15 cellular contexts compared by ENCODE assay signal in genomic region chr3:174376346-174376745, GRCh38.
DNase-seq lines count a peak whose midpoint lies in the region; ATAC-seq and TF ChIP-seq lines count a peak whose summit lies in the region.
"Had no signal": no experiment of that assay in that cellular context is flagged by ENCODE, and none has a peak within 500 bp of the region (broad histone marks: within the 10 kb centered on the region; RNA-seq: fewer than 3 reads in every experiment).

No MANE protein-coding gene starts in this region.

- H3K9me3 Mint-ChIP-seq in activated T-cell treated with anti-CD3 and anti-CD28 coated beads, Interleukin-2, amount 50 U/mL, for 4 hours: peaks cover 7% of the 10 kb centered on the region

- no peaks in the 10 kb centered on the region for H3K36me3 Mint-ChIP-seq in activated T-cell treated with anti-CD3 and anti-CD28 coated beads, Interleukin-2, amount 50 U/mL, for 4 hours (ENCODE audit: insufficient read depth)
- H3K36me3 Mint-ChIP-seq: CD14-positive monocyte had no signal

- no peaks in the 10 kb centered on the region for H4K20me1 ChIP-seq in GM23248 (ENCODE audit: insufficient read depth)
- no peaks in the 10 kb centered on the region for H4K20me1 ChIP-seq in PC-9 (ENCODE audit: insufficient read depth)

- in situ Hi-C loops in GM23248 (cut with MboI): no loop called here

- H3K9ac ChIP-seq in GM23248: no peak overlapping the region

- H3K9me3 ChIP-seq in GM23248 (ENCODE audit: low read depth) (no peaks in the 10 kb centered on the region), MG63 (no peaks in the 10 kb centered on the region; the same call in 1 of the 2 replicates), PC-9 (ENCODE audit: insufficient read depth, low read depth) (no peaks in the 10 kb centered on the region)
- H3K9me3 ChIP-seq: Caco-2 had no signal

- no peaks in the 10 kb centered on the region for H3K36me3 ChIP-seq in GM23248 (ENCODE audit: low read depth)
- H3K36me3 ChIP-seq in MG63: no peaks in the 10 kb centered on the region
- H3K36me3 ChIP-seq in PC-9 (ENCODE audit: low read depth): no peaks in the 10 kb centered on the region

- no peak overlapping the region for H3K27ac ChIP-seq in GM23248
- no peak overlapping the region for H3K27ac ChIP-seq in PC-9
- H3K27ac ChIP-seq: 22Rv1 had no signal

- H3K79me2 ChIP-seq in GM23248 (ENCODE audit: insufficient read depth) (no peaks in the 10 kb centered on the region), PC-9 (ENCODE audit: low read depth) (no peaks in the 10 kb centered on the region)

- BruUV-seq in PC-9 (replicated peaks; lab: Mats Ljungman, UMichigan): no TSS peak

- H3K9me2 ChIP-seq in GM23248 (ENCODE audit: insufficient read depth) (no peaks in the 10 kb centered on the region), PC-9 (ENCODE audit: insufficient read depth) (no peaks in the 10 kb centered on the region)

- DNase-seq in A172 (ENCODE audit: low spot score) (peak; percentile 41), GM23248 (peak; percentile 54), amniotic epithelial cell (ENCODE audit: low read depth) (peak; percentile 80), fibroblast of pulmonary artery (ENCODE audit: low read depth) (peak; percentile 18), NCI-H1436 treated with DMSO at 0.1 percent for 48 hours (lab: John Stamatoyannopoulos, UW) (no peak), MG63 (no peak), PC-9 (no peak)
- DNase-seq in activated T-cell treated with anti-CD3 and anti-CD28 coated beads, Interleukin-2, amount 50 U/mL, for 4 hours: no peak
- DNase-seq: Caco-2; DMS53; NCI-H69; NK-92 treated with Interleukin-12 subunit alpha and Interleukin-12 subunit beta, amount 100 ng/mL, for 24 hours; OCI-M1 had no signal

- TF ChIP-seq CTCF in fibroblast of pulmonary artery (IDR thresholded peaks at IDR 0.05; ENCODE audit: low read length, missing control alignments) (no peak), PC-9 (conservative IDR thresholded peaks at IDR 0.05) (no peak)

- POLR2A ChIA-PET in PC-9 (lab: Charles Lee; ENCODE audit: unreplicated experiment): no interaction called here

- H3K27me3 ChIP-seq in GM23248 (replicated peaks; ENCODE audit: insufficient read depth) (no peaks in the 10 kb centered on the region), MG63 (no peaks in the 10 kb centered on the region), PC-9 (ENCODE audit: insufficient read depth, low read depth) (no peaks in the 10 kb centered on the region)

- intact Hi-C loops in PC-9 (cut with micrococcal nuclease; ENCODE audit: unreplicated experiment): no loop called here

- ATAC-seq in activated T-cell treated with anti-CD3 and anti-CD28 coated beads, Interleukin-2, amount 50 U/mL, for 4 hours: no peak

- H3K4me1 Mint-ChIP-seq in activated T-cell treated with anti-CD3 and anti-CD28 coated beads, Interleukin-2, amount 50 U/mL, for 4 hours (ENCODE audit: low read depth): no peaks in the 10 kb centered on the region
- H3K4me1 Mint-ChIP-seq: CD14-positive monocyte had no signal

- CTCF ChIA-PET in PC-9 (lab: Charles Lee): no interaction called here

- H3F3A ChIP-seq in GM23248 (ENCODE audit: insufficient read depth): no peaks in the 10 kb centered on the region
- no peaks in the 10 kb centered on the region for H3F3A ChIP-seq in PC-9 (ENCODE audit: insufficient read depth, low read depth)

- H3K4me2 ChIP-seq in GM23248 (ENCODE audit: unreplicated experiment): peak overlapping the region; percentile 11
- H3K4me2 ChIP-seq in PC-9: no peak overlapping the region

- H3K27me3 Mint-ChIP-seq in activated T-cell treated with anti-CD3 and anti-CD28 coated beads, Interleukin-2, amount 50 U/mL, for 4 hours (ENCODE audit: low read depth): no peaks in the 10 kb centered on the region

- H2AFZ ChIP-seq in GM23248 (no peak overlapping the region), PC-9 (no peak overlapping the region)

- no peak overlapping the region for H3K4me3 Mint-ChIP-seq in activated T-cell treated with anti-CD3 and anti-CD28 coated beads, Interleukin-2, amount 50 U/mL, for 4 hours
- H3K4me3 Mint-ChIP-seq: CD14-positive monocyte had no signal

- H3K4me1 ChIP-seq in GM23248 (ENCODE audit: insufficient read depth): peaks cover 13% of the 10 kb centered on the region
- H3K4me1 ChIP-seq in PC-9 (replicated peaks; ENCODE audit: insufficient read depth): no peaks in the 10 kb centered on the region
- H3K4me1 ChIP-seq: Caco-2 had no signal

- H3K4me3 ChIP-seq in GM23248: no peak overlapping the region
- no peak overlapping the region for H3K4me3 ChIP-seq in fibroblast of pulmonary artery (replicated peaks; ENCODE audit: low read depth, low read length)
- no peak overlapping the region for H3K4me3 ChIP-seq in MG63
- no peak overlapping the region for H3K4me3 ChIP-seq in PC-9

Comparison
In these comparisons a context has a peak if more than half of its experiments do, and no peak if none do; other contexts are left out.
1. DNase-seq: peak in A172 (single experiment), GM23248 (single experiment), amniotic epithelial cell (single experiment) and fibroblast of pulmonary artery (single experiment); none in NCI-H1436 treated with DMSO at 0.1 percent for 48 hours (single experiment), MG63 (single experiment), activated T-cell treated with anti-CD3 and anti-CD28 coated beads, Interleukin-2, amount 50 U/mL, for 4 hours (single experiment) and PC-9 (0 of 2).